Comparison of ENCODE assay signal across 1 cellular context in the genomic region with DNA sequence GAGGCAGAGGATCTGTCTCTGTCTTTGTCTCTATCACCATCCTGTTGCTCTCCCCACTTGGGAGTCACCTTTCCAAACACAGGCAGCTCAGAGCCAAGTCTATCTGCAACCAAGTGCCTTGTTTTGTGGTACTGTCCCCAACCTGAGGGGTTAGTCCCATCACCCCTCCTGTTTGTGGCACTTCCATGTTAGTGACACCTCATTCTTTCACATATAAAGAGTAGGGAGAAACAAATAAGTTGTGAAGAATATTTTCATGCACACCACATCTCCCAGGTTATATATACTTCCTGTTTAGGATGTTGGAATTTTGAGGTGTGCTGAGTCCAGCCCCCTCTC.
TF ChIP-seq lines count a peak whose summit lies in the region.

No MANE protein-coding gene starts in this region.

TF ChIP-seq in HepG2, 621 proteins besides CTCF, POLR2A, EP300 and RAD21 (continues in another document):
- peak; percentile 84 for TF ChIP-seq POLR2AphosphoS5 (IDR thresholded peaks at IDR 0.05; ENCODE audit: low read depth, low read length)
- no peak for TF ChIP-seq HOXA5 (CRISPR knock-in tag; IDR thresholded peaks at IDR 0.05)
- peak; percentile 76; the same call in 1 of the 2 replicates for TF ChIP-seq ZNF709 (CRISPR knock-in tag; IDR thresholded peaks at IDR 0.05)
- peak; percentile 12; the same call in 1 of the 2 replicates for TF ChIP-seq ZNF430 (CRISPR knock-in tag; IDR thresholded peaks at IDR 0.05)
- TF ChIP-seq ZNF747 (CRISPR knock-in tag; IDR thresholded peaks at IDR 0.05; ENCODE audit: borderline replicate concordance): peak; percentile 43; the same call in 1 of the 2 replicates
- TF ChIP-seq KDM5B (CRISPR knock-in tag; IDR thresholded peaks at IDR 0.05; ENCODE audit: borderline replicate concordance): no peak
- TF ChIP-seq, protein P1, sequence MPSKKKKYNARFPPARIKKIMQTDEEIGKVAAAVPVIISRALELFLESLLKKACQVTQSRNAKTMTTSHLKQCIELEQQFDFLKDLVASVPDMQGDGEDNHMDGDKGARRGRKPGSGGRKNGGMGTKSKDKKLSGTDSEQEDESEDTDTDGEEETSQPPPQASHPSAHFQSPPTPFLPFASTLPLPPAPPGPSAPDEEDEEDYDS (CRISPR knock-in tag; IDR thresholded peaks at IDR 0.05): no peak
- no peak for TF ChIP-seq ZNF460 (CRISPR knock-in tag; IDR thresholded peaks at IDR 0.05; ENCODE audit: borderline replicate concordance)
- TF ChIP-seq, protein P2, sequence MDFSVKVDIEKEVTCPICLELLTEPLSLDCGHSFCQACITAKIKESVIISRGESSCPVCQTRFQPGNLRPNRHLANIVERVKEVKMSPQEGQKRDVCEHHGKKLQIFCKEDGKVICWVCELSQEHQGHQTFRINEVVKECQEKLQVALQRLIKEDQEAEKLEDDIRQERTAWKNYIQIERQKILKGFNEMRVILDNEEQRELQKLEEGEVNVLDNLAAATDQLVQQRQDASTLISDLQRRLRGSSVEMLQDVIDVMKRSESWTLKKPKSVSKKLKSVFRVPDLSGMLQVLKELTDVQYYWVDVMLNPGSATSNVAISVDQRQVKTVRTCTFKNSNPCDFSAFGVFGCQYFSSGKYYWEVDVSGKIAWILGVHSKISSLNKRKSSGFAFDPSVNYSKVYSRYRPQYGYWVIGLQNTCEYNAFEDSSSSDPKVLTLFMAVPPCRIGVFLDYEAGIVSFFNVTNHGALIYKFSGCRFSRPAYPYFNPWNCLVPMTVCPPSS (IDR thresholded peaks at IDR 0.05): no peak
- TF ChIP-seq, protein P3, sequence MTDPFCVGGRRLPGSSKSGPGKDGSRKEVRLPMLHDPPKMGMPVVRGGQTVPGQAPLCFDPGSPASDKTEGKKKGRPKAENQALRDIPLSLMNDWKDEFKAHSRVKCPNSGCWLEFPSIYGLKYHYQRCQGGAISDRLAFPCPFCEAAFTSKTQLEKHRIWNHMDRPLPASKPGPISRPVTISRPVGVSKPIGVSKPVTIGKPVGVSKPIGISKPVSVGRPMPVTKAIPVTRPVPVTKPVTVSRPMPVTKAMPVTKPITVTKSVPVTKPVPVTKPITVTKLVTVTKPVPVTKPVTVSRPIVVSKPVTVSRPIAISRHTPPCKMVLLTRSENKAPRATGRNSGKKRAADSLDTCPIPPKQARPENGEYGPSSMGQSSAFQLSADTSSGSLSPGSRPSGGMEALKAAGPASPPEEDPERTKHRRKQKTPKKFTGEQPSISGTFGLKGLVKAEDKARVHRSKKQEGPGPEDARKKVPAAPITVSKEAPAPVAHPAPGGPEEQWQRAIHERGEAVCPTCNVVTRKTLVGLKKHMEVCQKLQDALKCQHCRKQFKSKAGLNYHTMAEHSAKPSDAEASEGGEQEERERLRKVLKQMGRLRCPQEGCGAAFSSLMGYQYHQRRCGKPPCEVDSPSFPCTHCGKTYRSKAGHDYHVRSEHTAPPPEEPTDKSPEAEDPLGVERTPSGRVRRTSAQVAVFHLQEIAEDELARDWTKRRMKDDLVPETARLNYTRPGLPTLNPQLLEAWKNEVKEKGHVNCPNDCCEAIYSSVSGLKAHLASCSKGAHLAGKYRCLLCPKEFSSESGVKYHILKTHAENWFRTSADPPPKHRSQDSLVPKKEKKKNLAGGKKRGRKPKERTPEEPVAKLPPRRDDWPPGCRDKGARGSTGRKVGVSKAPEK (CRISPR knock-in tag; IDR thresholded peaks at IDR 0.05; ENCODE audit: borderline replicate concordance): no peak
- TF ChIP-seq, protein P4, sequence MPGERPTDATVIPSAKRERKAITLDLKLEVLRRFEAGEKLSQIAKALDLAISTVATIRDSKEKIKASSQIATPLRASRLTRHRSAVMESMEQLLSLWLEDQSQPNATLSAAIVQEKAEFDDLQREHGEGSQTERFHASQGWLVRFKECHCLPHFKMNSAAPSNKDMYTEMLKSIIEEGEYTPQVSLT (CRISPR knock-in tag; IDR thresholded peaks at IDR 0.05; ENCODE audit: borderline replicate concordance, low read depth): no peak
- peak; percentile 8; the same call in 1 of the 2 replicates for TF ChIP-seq KDM2A (CRISPR knock-in tag; IDR thresholded peaks at IDR 0.05; ENCODE audit: borderline replicate concordance, low read depth)
- TF ChIP-seq ZNF761 (CRISPR knock-in tag; conservative IDR thresholded peaks at IDR 0.05): no peak
- TF ChIP-seq, protein P5, sequence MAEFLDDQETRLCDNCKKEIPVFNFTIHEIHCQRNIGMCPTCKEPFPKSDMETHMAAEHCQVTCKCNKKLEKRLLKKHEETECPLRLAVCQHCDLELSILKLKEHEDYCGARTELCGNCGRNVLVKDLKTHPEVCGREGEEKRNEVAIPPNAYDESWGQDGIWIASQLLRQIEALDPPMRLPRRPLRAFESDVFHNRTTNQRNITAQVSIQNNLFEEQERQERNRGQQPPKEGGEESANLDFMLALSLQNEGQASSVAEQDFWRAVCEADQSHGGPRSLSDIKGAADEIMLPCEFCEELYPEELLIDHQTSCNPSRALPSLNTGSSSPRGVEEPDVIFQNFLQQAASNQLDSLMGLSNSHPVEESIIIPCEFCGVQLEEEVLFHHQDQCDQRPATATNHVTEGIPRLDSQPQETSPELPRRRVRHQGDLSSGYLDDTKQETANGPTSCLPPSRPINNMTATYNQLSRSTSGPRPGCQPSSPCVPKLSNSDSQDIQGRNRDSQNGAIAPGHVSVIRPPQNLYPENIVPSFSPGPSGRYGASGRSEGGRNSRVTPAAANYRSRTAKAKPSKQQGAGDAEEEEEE (CRISPR knock-in tag; IDR thresholded peaks at IDR 0.05; ENCODE audit: borderline replicate concordance): no peak; the same call in 1 of the 2 replicates
- no peak for TF ChIP-seq TEAD2 (CRISPR knock-in tag; IDR thresholded peaks at IDR 0.05)
- TF ChIP-seq FOSL2 (CRISPR knock-in tag; IDR thresholded peaks at IDR 0.05): no peak
- no peak for TF ChIP-seq ZZZ3 (CRISPR knock-in tag; IDR thresholded peaks at IDR 0.05; ENCODE audit: borderline replicate concordance)
- TF ChIP-seq, protein P6, sequence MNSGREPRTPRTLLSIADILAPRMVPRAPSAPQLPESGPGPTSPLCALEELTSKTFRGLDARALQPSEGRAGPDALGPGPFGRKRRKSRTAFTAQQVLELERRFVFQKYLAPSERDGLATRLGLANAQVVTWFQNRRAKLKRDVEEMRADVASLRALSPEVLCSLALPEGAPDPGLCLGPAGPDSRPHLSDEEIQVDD (CRISPR knock-in tag; IDR thresholded peaks at IDR 0.05; ENCODE audit: borderline replicate concordance): no peak
- TF ChIP-seq, protein P7, sequence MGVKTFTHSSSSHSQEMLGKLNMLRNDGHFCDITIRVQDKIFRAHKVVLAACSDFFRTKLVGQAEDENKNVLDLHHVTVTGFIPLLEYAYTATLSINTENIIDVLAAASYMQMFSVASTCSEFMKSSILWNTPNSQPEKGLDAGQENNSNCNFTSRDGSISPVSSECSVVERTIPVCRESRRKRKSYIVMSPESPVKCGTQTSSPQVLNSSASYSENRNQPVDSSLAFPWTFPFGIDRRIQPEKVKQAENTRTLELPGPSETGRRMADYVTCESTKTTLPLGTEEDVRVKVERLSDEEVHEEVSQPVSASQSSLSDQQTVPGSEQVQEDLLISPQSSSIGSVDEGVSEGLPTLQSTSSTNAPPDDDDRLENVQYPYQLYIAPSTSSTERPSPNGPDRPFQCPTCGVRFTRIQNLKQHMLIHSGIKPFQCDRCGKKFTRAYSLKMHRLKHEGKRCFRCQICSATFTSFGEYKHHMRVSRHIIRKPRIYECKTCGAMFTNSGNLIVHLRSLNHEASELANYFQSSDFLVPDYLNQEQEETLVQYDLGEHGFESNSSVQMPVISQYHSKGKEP (CRISPR knock-in tag; IDR thresholded peaks at IDR 0.05): no peak
- TF ChIP-seq TP53 (CRISPR knock-in tag; conservative IDR thresholded peaks at IDR 0.05): no peak
- TF ChIP-seq, protein P8, sequence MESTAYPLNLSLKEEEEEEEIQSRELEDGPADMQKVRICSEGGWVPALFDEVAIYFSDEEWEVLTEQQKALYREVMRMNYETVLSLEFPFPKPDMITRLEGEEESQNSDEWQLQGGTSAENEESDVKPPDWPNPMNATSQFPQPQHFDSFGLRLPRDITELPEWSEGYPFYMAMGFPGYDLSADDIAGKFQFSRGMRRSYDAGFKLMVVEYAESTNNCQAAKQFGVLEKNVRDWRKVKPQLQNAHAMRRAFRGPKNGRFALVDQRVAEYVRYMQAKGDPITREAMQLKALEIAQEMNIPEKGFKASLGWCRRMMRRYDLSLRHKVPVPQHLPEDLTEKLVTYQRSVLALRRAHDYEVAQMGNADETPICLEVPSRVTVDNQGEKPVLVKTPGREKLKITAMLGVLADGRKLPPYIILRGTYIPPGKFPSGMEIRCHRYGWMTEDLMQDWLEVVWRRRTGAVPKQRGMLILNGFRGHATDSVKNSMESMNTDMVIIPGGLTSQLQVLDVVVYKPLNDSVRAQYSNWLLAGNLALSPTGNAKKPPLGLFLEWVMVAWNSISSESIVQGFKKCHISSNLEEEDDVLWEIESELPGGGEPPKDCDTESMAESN (CRISPR knock-in tag; conservative IDR thresholded peaks at IDR 0.05): peak; percentile 51; the same call in 1 of the 2 replicates
- no peak for TF ChIP-seq ZNF33A (CRISPR knock-in tag; IDR thresholded peaks at IDR 0.05; ENCODE audit: borderline replicate concordance)
- no peak for TF ChIP-seq PHF5A (CRISPR knock-in tag; IDR thresholded peaks at IDR 0.05; ENCODE audit: low read depth, unreplicated experiment)
- TF ChIP-seq, protein P9, sequence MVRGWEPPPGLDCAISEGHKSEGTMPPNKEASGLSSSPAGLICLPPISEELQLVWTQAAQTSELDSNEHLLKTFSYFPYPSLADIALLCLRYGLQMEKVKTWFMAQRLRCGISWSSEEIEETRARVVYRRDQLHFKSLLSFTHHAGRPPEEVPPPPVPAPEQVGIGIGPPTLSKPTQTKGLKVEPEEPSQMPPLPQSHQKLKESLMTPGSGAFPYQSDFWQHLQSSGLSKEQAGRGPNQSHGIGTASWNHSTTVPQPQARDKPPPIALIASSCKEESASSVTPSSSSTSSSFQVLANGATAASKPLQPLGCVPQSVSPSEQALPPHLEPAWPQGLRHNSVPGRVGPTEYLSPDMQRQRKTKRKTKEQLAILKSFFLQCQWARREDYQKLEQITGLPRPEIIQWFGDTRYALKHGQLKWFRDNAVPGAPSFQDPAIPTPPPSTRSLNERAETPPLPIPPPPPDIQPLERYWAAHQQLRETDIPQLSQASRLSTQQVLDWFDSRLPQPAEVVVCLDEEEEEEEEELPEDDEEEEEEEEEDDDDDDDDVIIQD (CRISPR knock-in tag; IDR thresholded peaks at IDR 0.05; ENCODE audit: low read depth): no peak
- peak; percentile 98 for TF ChIP-seq PAF1 (CRISPR knock-in tag; IDR thresholded peaks at IDR 0.05)
- TF ChIP-seq, protein P10, sequence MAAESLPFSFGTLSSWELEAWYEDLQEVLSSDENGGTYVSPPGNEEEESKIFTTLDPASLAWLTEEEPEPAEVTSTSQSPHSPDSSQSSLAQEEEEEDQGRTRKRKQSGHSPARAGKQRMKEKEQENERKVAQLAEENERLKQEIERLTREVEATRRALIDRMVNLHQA (CRISPR knock-in tag; IDR thresholded peaks at IDR 0.05): 0 out of 2 replicates have a peak, but pooled peaks have one; percentile 22
- no peak for TF ChIP-seq CBX5 (CRISPR knock-in tag; IDR thresholded peaks at IDR 0.05; ENCODE audit: borderline replicate concordance)
- no peak for TF ChIP-seq ZFP1 (CRISPR knock-in tag; IDR thresholded peaks at IDR 0.05)
- TF ChIP-seq NFYB (CRISPR knock-in tag; IDR thresholded peaks at IDR 0.05): no peak
- no peak for TF ChIP-seq ZNF550 (CRISPR knock-in tag; IDR thresholded peaks at IDR 0.05; ENCODE audit: borderline replicate concordance)
- no peak for TF ChIP-seq ZNF329 (CRISPR knock-in tag; IDR thresholded peaks at IDR 0.05; ENCODE audit: low read depth)
- no peak for TF ChIP-seq MEIS2 (CRISPR knock-in tag; IDR thresholded peaks at IDR 0.05)
- TF ChIP-seq SAP130 (CRISPR knock-in tag; IDR thresholded peaks at IDR 0.05; ENCODE audit: low read depth): no peak; the same call in 1 of the 2 replicates
- TF ChIP-seq MIER3 (CRISPR knock-in tag; IDR thresholded peaks at IDR 0.05; ENCODE audit: borderline replicate concordance): 0 out of 2 replicates have a peak, but pooled peaks have one; percentile 7
- TF ChIP-seq, protein P11, sequence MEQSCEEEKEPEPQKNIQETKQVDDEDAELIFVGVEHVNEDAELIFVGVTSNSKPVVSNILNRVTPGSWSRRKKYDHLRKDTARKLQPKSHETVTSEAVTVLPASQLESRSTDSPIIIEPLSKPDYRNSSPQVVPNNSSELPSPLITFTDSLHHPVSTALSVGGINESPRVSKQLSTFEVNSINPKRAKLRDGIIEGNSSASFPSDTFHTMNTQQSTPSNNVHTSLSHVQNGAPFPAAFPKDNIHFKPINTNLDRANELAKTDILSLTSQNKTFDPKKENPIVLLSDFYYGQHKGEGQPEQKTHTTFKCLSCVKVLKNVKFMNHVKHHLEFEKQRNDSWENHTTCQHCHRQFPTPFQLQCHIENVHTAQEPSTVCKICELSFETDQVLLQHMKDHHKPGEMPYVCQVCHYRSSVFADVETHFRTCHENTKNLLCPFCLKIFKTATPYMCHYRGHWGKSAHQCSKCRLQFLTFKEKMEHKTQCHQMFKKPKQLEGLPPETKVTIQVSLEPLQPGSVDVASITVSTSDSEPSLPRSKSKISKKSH (CRISPR knock-in tag; IDR thresholded peaks at IDR 0.05; ENCODE audit: borderline replicate concordance): no peak
- TF ChIP-seq ZSCAN30 (CRISPR knock-in tag; IDR thresholded peaks at IDR 0.05): no peak
- TF ChIP-seq, protein P12, sequence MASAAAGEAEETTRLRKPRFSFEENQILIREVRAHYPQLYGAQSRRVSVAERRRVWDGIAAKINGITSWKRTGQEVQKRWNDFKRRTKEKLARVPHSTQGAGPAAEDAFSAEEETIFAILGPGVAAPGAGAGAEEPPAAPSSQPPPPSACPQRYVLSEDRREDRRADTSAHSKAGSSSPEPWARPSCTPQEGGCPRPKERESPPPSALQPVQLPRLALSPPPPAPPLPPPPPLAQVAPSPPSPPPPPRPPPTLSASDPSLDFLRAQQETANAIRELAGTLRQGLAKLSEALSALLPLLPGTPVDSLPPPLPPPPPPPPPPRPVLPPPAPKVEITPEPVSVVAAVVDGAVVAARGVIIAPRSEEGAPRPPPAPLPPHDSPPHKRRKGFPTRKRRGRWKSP (CRISPR knock-in tag; IDR thresholded peaks at IDR 0.05): no peak
- no peak for TF ChIP-seq ZFAT (CRISPR knock-in tag; conservative IDR thresholded peaks at IDR 0.05)
- TF ChIP-seq ZNF850 (CRISPR knock-in tag; conservative IDR thresholded peaks at IDR 0.05): 0 out of 2 replicates have a peak, but pooled peaks have one; percentile 44
- TF ChIP-seq HHEX (CRISPR knock-in tag; IDR thresholded peaks at IDR 0.05): no peak
- no peak for TF ChIP-seq EED (CRISPR knock-in tag; IDR thresholded peaks at IDR 0.05)
- 0 out of 2 replicates have a peak, but pooled peaks have one; percentile 25 for TF ChIP-seq ZNF746 (CRISPR knock-in tag; IDR thresholded peaks at IDR 0.05)
- no peak for TF ChIP-seq RXRB (CRISPR knock-in tag; IDR thresholded peaks at IDR 0.05; ENCODE audit: borderline replicate concordance)
